Comparison of ENCODE assay signal across 36 cellular contexts in the genomic region with DNA sequence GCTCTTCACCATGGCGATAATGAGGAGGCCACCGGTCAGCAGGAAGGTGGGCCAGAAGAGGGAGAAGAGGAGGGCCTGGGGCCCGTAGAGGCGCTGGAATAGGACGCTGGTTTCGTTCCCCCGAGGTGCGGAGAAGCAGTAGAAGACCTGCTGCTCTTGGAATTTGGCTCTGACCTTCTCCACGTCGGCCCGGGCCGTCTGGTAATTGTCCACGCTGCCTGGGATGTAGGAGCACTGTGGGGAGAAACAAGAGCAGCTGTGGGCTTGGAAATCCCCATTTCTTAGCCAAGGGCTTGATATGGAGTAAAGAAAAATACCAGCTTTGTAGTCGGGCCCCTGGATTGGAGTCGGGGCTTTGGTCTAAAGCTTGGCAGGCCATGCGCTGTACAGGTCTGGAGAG. TPM values are rescaled to one million over a fixed set of nuclear protein-coding genes. Genes with fewer than 3 reads are reported as not detected.
"Had no signal": no experiment of that assay in that cellular context is flagged by ENCODE, and none has a peak within 500 bp of the region (broad histone marks: within the 10 kb centered on the region; RNA-seq: fewer than 3 reads in every experiment).

No MANE protein-coding gene starts in this region.

- H3K36me3 Mint-ChIP-seq: activated CD4-positive, alpha-beta memory T cell treated with anti-CD3 and anti-CD28 coated beads for 36 hours; activated naive CD4-positive, alpha-beta T cell treated with anti-CD3 and anti-CD28 coated beads, Interleukin-2, amount 10 ng/mL, durations not matched to agents 7 days and 5 days; activated naive CD4-positive, alpha-beta T cell treated with anti-CD3 and anti-CD28 coated beads, Interleukin-2, amount 50 U/mL, for 24 hours; activated naive CD8-positive, alpha-beta T cell; activated naive CD8-positive, alpha-beta T cell treated with anti-CD3 and anti-CD28 coated beads, Interleukin-2, amount 10 ng/mL, durations not matched to agents 7 days and 5 days; brain had no signal

- H3K27ac ChIP-seq: ascending aorta, cardiac muscle cell, VCaP had no signal

- H3K27me3 Mint-ChIP-seq: activated CD8-positive, alpha-beta T cell treated with anti-CD3 and anti-CD28 coated beads for 36 hours; activated naive CD4-positive, alpha-beta T cell treated with anti-CD3 and anti-CD28 coated beads, Interleukin-2, amount 50 U/mL, for 24 hours; activated naive CD8-positive, alpha-beta T cell had no signal

- H3K4me1 Mint-ChIP-seq: activated B cell treated with CpG ODN at 0.5 μM for 24 hours; activated CD4-positive, alpha-beta T cell treated with anti-CD3 and anti-CD28 coated beads, Interleukin-2, amount 10 ng/mL, durations not matched to agents 24 days and 14 days; activated naive CD4-positive, alpha-beta T cell treated with anti-CD3 and anti-CD28 coated beads, Interleukin-2, amount 10 ng/mL, durations not matched to agents 7 days and 5 days; activated naive CD4-positive, alpha-beta T cell treated with anti-CD3 and anti-CD28 coated beads, Interleukin-2, amount 50 U/mL, for 24 hours; activated naive CD8-positive, alpha-beta T cell treated with anti-CD3 and anti-CD28 coated beads, Interleukin-2, amount 10 ng/mL, durations not matched to agents 7 days and 5 days; activated naive CD8-positive, alpha-beta T cell treated with anti-CD3 and anti-CD28 coated beads, Interleukin-2, amount 50 U/mL, for 24 hours; activated T-helper 17 cell treated with anti-CD3 and anti-CD28 coated beads, Interleukin-2, amount 50 U/mL, for 72 hours had no signal

- H3K27ac Mint-ChIP-seq: activated B cell treated with CpG ODN at 0.5 μM for 24 hours; activated CD4-positive, alpha-beta memory T cell treated with anti-CD3 and anti-CD28 coated beads for 36 hours; activated CD4-positive, alpha-beta T cell treated with anti-CD3 and anti-CD28 coated beads, Interleukin-2, amount 10 ng/mL, durations not matched to agents 24 days and 14 days; activated CD8-positive, alpha-beta T cell treated with anti-CD3 and anti-CD28 coated beads for 36 hours; activated naive CD4-positive, alpha-beta T cell treated with anti-CD3 and anti-CD28 coated beads, Interleukin-2, amount 10 ng/mL, durations not matched to agents 7 days and 5 days; activated naive CD4-positive, alpha-beta T cell treated with anti-CD3 and anti-CD28 coated beads, Interleukin-2, amount 50 U/mL, for 24 hours; activated naive CD8-positive, alpha-beta T cell; activated naive CD8-positive, alpha-beta T cell treated with anti-CD3 and anti-CD28 coated beads, Interleukin-2, amount 10 ng/mL, durations not matched to agents 7 days and 5 days; activated naive CD8-positive, alpha-beta T cell treated with anti-CD3 and anti-CD28 coated beads, Interleukin-2, amount 50 U/mL, for 24 hours; activated T-cell treated with anti-CD3 and anti-CD28 coated beads, Interleukin-2, amount 50 U/mL, for 72 hours; activated T-helper 1 cell treated with anti-CD3 and anti-CD28 coated beads, Interleukin-12 subunit alpha, Interleukin-12 subunit beta, Interleukin-2, Interleukin-4 antibody, amounts not matched to agents 30 ng/mL and 10 ng/mL and 1 ng/mL, durations not matched to agents 14 hours and 24 hours and 36 hours; activated T-helper 17 cell treated with anti-CD3 and anti-CD28 coated beads, Interleukin-2, amount 50 U/mL, for 72 hours; brain; T-helper 1 cell treated with Interleukin-12 subunit alpha and Interleukin-12 subunit beta and Interleukin-4 antibody, amounts not matched to agents 30 μg/mL and 1 μg/mL, for 36 hours; T-helper 2 cell treated with Interferon-gamma antibody and Interleukin-4, amounts not matched to agents 5 μg/mL and 100 μg/mL, for 36 hours had no signal

- ATAC-seq: activated CD8-positive, alpha-beta T cell treated with anti-CD3 and anti-CD28 coated beads for 36 hours; activated naive CD8-positive, alpha-beta T cell treated with anti-CD3 and anti-CD28 coated beads, Interleukin-2, amount 50 U/mL, for 24 hours; activated T-cell treated with anti-CD3 and anti-CD28 coated beads, Interleukin-2, amount 50 U/mL, for 4 hours; activated T-cell treated with anti-CD3 and anti-CD28 coated beads, Interleukin-2, amount 50 U/mL, for 72 hours; activated T-helper 17 cell treated with anti-CD3 and anti-CD28 coated beads, Interleukin-2, amount 50 U/mL, for 72 hours had no signal

- H3K4me3 ChIP-seq: ascending aorta, cardiac muscle cell had no signal

- H3K9me3 Mint-ChIP-seq: activated CD4-positive, alpha-beta memory T cell treated with anti-CD3 and anti-CD28 coated beads for 36 hours; activated CD4-positive, alpha-beta T cell treated with anti-CD3 and anti-CD28 coated beads, Interleukin-2, amount 10 ng/mL, durations not matched to agents 24 days and 14 days; activated CD8-positive, alpha-beta T cell treated with anti-CD3 and anti-CD28 coated beads for 36 hours; activated naive CD4-positive, alpha-beta T cell treated with anti-CD3 and anti-CD28 coated beads, Interleukin-2, amount 10 ng/mL, durations not matched to agents 7 days and 5 days; activated naive CD4-positive, alpha-beta T cell treated with anti-CD3 and anti-CD28 coated beads, Interleukin-2, amount 50 U/mL, for 24 hours; activated naive CD8-positive, alpha-beta T cell treated with anti-CD3 and anti-CD28 coated beads, Interleukin-2, amount 10 ng/mL, durations not matched to agents 7 days and 5 days; activated naive CD8-positive, alpha-beta T cell treated with anti-CD3 and anti-CD28 coated beads, Interleukin-2, amount 50 U/mL, for 24 hours; activated T-cell treated with anti-CD3 and anti-CD28 coated beads, Interleukin-2, amount 50 U/mL, for 4 hours; activated T-cell treated with anti-CD3 and anti-CD28 coated beads, Interleukin-2, amount 50 U/mL, for 72 hours; activated T-helper 1 cell treated with anti-CD3 and anti-CD28 coated beads, Interleukin-12 subunit alpha, Interleukin-12 subunit beta, Interleukin-2, Interleukin-4 antibody, amounts not matched to agents 30 ng/mL and 10 ng/mL and 1 ng/mL, durations not matched to agents 14 hours and 24 hours and 36 hours; activated T-helper 17 cell treated with anti-CD3 and anti-CD28 coated beads, Interleukin-2, amount 50 U/mL, for 72 hours; T-helper 1 cell treated with Interleukin-12 subunit alpha and Interleukin-12 subunit beta and Interleukin-4 antibody, amounts not matched to agents 30 μg/mL and 1 μg/mL, for 36 hours; T-helper 2 cell treated with Interferon-gamma antibody and Interleukin-4, amounts not matched to agents 5 μg/mL and 100 μg/mL, for 36 hours had no signal

- DNase-seq: activated B cell treated with CpG ODN at 0.5 μM for 24 hours; activated CD4-positive, alpha-beta memory T cell treated with anti-CD3 and anti-CD28 coated beads for 36 hours; activated CD4-positive, alpha-beta T cell treated with anti-CD3 and anti-CD28 coated beads for 4 hours; activated CD4-positive, alpha-beta T cell treated with anti-CD3 and anti-CD28 coated beads, Interleukin-2, amount 10 ng/mL, durations not matched to agents 24 days and 14 days; activated CD4-positive, alpha-beta T cell treated with anti-CD3 and anti-CD28 coated beads, Interleukin-2, amount 50 U/mL, for 1 hour; activated CD4-positive, alpha-beta T cell treated with anti-CD3 and anti-CD28 coated beads, Interleukin-2, amount 50 U/mL, for 4 hours; activated CD4-positive, CD25-positive, alpha-beta regulatory T cell treated with anti-CD3 and anti-CD28 coated beads, Interleukin-2, amount 50 U/mL, for 72 hours; activated CD8-positive, alpha-beta memory T cell treated with anti-CD3 and anti-CD28 coated beads, Interleukin-2, amount 50 U/mL, for 4 hours; activated CD8-positive, alpha-beta T cell treated with anti-CD3 and anti-CD28 coated beads for 36 hours; activated effector memory CD4-positive, alpha-beta T cell treated with anti-CD3 and anti-CD28 coated beads, Interleukin-2, amount 50 U/mL, for 16 hours; activated naive CD4-positive, alpha-beta T cell treated with anti-CD3 and anti-CD28 coated beads, Interleukin-2, amount 10 ng/mL, durations not matched to agents 7 days and 5 days; activated naive CD4-positive, alpha-beta T cell treated with Interleukin-2 at 50 U/mL for 16 hours; activated naive CD8-positive, alpha-beta T cell treated with anti-CD3 and anti-CD28 coated beads, Interleukin-2, amount 10 ng/mL, durations not matched to agents 7 days and 5 days; activated naive CD8-positive, alpha-beta T cell treated with anti-CD3 and anti-CD28 coated beads, Interleukin-2, amount 50 U/mL, for 24 hours; activated T-cell treated with anti-CD3 and anti-CD28 coated beads for 4 hours; activated T-cell treated with anti-CD3 and anti-CD28 coated beads, Interleukin-2, amount 50 U/mL, for 1 hour; activated T-cell treated with anti-CD3 and anti-CD28 coated beads, Interleukin-2, amount 50 U/mL, for 4 hours; activated T-cell treated with anti-CD3 and anti-CD28 coated beads, Interleukin-2, amount 50 U/mL, for 72 hours; amygdala; anterior cingulate cortex; caudate nucleus; T-helper 1 cell; T-helper 2 cell; T-helper 9 cell had no signal

- H3K4me3 Mint-ChIP-seq: activated B cell treated with CpG ODN at 0.5 μM for 24 hours; activated CD4-positive, alpha-beta memory T cell treated with anti-CD3 and anti-CD28 coated beads for 36 hours; activated CD4-positive, alpha-beta T cell treated with anti-CD3 and anti-CD28 coated beads, Interleukin-2, amount 10 ng/mL, durations not matched to agents 24 days and 14 days; activated CD8-positive, alpha-beta T cell treated with anti-CD3 and anti-CD28 coated beads for 36 hours; activated naive CD4-positive, alpha-beta T cell treated with anti-CD3 and anti-CD28 coated beads, Interleukin-2, amount 10 ng/mL, durations not matched to agents 7 days and 5 days; activated naive CD4-positive, alpha-beta T cell treated with anti-CD3 and anti-CD28 coated beads, Interleukin-2, amount 50 U/mL, for 24 hours; activated naive CD8-positive, alpha-beta T cell; activated naive CD8-positive, alpha-beta T cell treated with anti-CD3 and anti-CD28 coated beads, Interleukin-2, amount 10 ng/mL, durations not matched to agents 7 days and 5 days; activated naive CD8-positive, alpha-beta T cell treated with anti-CD3 and anti-CD28 coated beads, Interleukin-2, amount 50 U/mL, for 24 hours; activated T-cell treated with anti-CD3 and anti-CD28 coated beads, Interleukin-2, amount 50 U/mL, for 4 hours; activated T-cell treated with anti-CD3 and anti-CD28 coated beads, Interleukin-2, amount 50 U/mL, for 72 hours; activated T-helper 1 cell treated with anti-CD3 and anti-CD28 coated beads, Interleukin-12 subunit alpha, Interleukin-12 subunit beta, Interleukin-2, Interleukin-4 antibody, amounts not matched to agents 30 ng/mL and 10 ng/mL and 1 ng/mL, durations not matched to agents 14 hours and 24 hours and 36 hours; activated T-helper 17 cell treated with anti-CD3 and anti-CD28 coated beads, Interleukin-2, amount 50 U/mL, for 72 hours; brain; T-helper 1 cell treated with Interleukin-12 subunit alpha and Interleukin-12 subunit beta and Interleukin-4 antibody, amounts not matched to agents 30 μg/mL and 1 μg/mL, for 36 hours; T-helper 2 cell treated with Interferon-gamma antibody and Interleukin-4, amounts not matched to agents 5 μg/mL and 100 μg/mL, for 36 hours had no signal

- H3K27me3 ChIP-seq: ascending aorta, cardiac muscle cell had no signal

- H3K36me3 ChIP-seq: cardiac muscle cell had no signal

- H3K9me3 ChIP-seq: ascending aorta had no signal

RNA-seq across cellular contexts. Expression of gene KCNMB1, which starts 10.4 kb away (rescaled TPM):
- total RNA-seq: activated B cell treated with CpG ODN at 0.5 μM for 24 hours; activated CD4-positive, alpha-beta memory T cell treated with anti-CD3 and anti-CD28 coated beads for 36 hours; activated CD4-positive, alpha-beta T cell treated with anti-CD3 and anti-CD28 coated beads, Interleukin-2, amount 10 ng/mL, durations not matched to agents 24 days and 14 days; activated CD8-positive, alpha-beta memory T cell treated with anti-CD3 and anti-CD28 coated beads for 36 hours; activated CD8-positive, alpha-beta T cell treated with anti-CD3 and anti-CD28 coated beads for 36 hours; activated naive CD8-positive, alpha-beta T cell treated with anti-CD3 and anti-CD28 coated beads, Interleukin-2, amount 10 ng/mL, durations not matched to agents 7 days and 5 days; activated T-cell treated with anti-CD3 and anti-CD28 coated beads, Interleukin-2, amount 50 U/mL, for 72 hours; activated T-helper 17 cell treated with anti-CD3 and anti-CD28 coated beads, Interleukin-2, amount 50 U/mL, for 72 hours; bronchial epithelial cell had no signal
